ENCODE assay signal across 23 cellular contexts in genomic region chr6:52077180-52077884, GRCh38. TPM values are rescaled to one million over a fixed set of nuclear protein-coding genes. Genes with fewer than 3 reads are reported as not detected.
DNase-seq lines count a peak whose midpoint lies in the region; ATAC-seq and TF ChIP-seq lines count a peak whose summit lies in the region.
"Had no signal": no experiment of that assay in that cellular context is flagged by ENCODE, and none has a peak within 500 bp of the region (broad histone marks: within the 10 kb centered on the region; RNA-seq: fewer than 3 reads in every experiment).

No MANE protein-coding gene starts in this region.

- TF ChIP-seq CTCF in Calu3 (IDR thresholded peaks at IDR 0.05; ENCODE audit: unreplicated experiment), result no peak
- no peak for TF ChIP-seq CTCF in epithelial cell of proximal tubule (conservative IDR thresholded peaks at IDR 0.05; ENCODE audit: low read depth, low read length)

- peak overlapping the region; percentile 94 for H3K27ac ChIP-seq in HUES64 (ENCODE audit: low read depth, low read length)
- H3K27ac ChIP-seq: foreskin keratinocyte, ovary, testis had no signal

- DNase-seq in Calu3 (peak; percentile 72), epithelial cell of proximal tubule (ENCODE audit: low read depth) (peak; percentile 97), left lobe of liver (ENCODE audit: low spot score) (no peak), NCI-H1092 treated with DMSO at 0.1 percent for 48 hours (lab: John Stamatoyannopoulos, UW) (no peak)
- DNase-seq: activated naive CD4-positive, alpha-beta T cell treated with anti-CD3 and anti-CD28 coated beads, Interleukin-2, amount 10 ng/mL, durations not matched to agents 7 days and 5 days; activated T-cell treated with anti-CD3 and anti-CD28 coated beads, Interleukin-2, amount 50 U/mL, for 72 hours; aorta; C1 segment of cervical spinal cord; cerebellar nuclear complex; erythroblast; foreskin keratinocyte; naive B cell; NCI-H1930; NCI-H226; ovary; testis had no signal

- BruUV-seq in Calu3 (replicated peaks; lab: Mats Ljungman, UMichigan), result no TSS peak

- H3K4me1 ChIP-seq in HUES64 (ENCODE audit: insufficient read depth, low read length), result peaks cover 47% of the 10 kb centered on the region
- H3K4me1 ChIP-seq: foreskin keratinocyte, testis had no signal

- H3K4me3 Mint-ChIP-seq in Calu3 (ENCODE audit: low read depth, unreplicated experiment), result peak overlapping the region; percentile 24
- H3K4me3 Mint-ChIP-seq: activated naive CD4-positive, alpha-beta T cell treated with anti-CD3 and anti-CD28 coated beads, Interleukin-2, amount 10 ng/mL, durations not matched to agents 7 days and 5 days; activated T-cell treated with anti-CD3 and anti-CD28 coated beads, Interleukin-2, amount 50 U/mL, for 72 hours; naive B cell had no signal

- ATAC-seq in left lobe of liver (peak; percentile 74), GM18873 (IDR thresholded peaks at IDR 0.05; ENCODE audit: low FRiP score, unreplicated experiment) (no peak), GM18867 (IDR thresholded peaks at IDR 0.05; ENCODE audit: unreplicated experiment) (no peak), HG03571 (IDR thresholded peaks at IDR 0.05; ENCODE audit: unreplicated experiment) (no peak)
- ATAC-seq: activated T-cell treated with anti-CD3 and anti-CD28 coated beads, Interleukin-2, amount 50 U/mL, for 72 hours; foreskin keratinocyte had no signal

- intact Hi-C loops in Calu3 (cut with micrococcal nuclease; ENCODE audit: unreplicated experiment), result loop anchor here (1.0 kb wide), 1 partner anchor 10 kb away; the partner anchor contains the start of gene PKHD1

- no peaks in the 10 kb centered on the region for H3K27me3 ChIP-seq in HUES64 (ENCODE audit: insufficient read depth, low read length)
- H3K27me3 ChIP-seq: ovary, testis had no signal

- no peaks in the 10 kb centered on the region for H3K9me3 ChIP-seq in HUES64 (ENCODE audit: insufficient read depth, low read depth, low read length)
- H3K9me3 ChIP-seq: ovary, testis had no signal

- H3K9me3 Mint-ChIP-seq in Calu3 (ENCODE audit: low read depth, unreplicated experiment), result no peaks in the 10 kb centered on the region
- H3K9me3 Mint-ChIP-seq: activated naive CD4-positive, alpha-beta T cell treated with anti-CD3 and anti-CD28 coated beads, Interleukin-2, amount 10 ng/mL, durations not matched to agents 7 days and 5 days; activated T-cell treated with anti-CD3 and anti-CD28 coated beads, Interleukin-2, amount 50 U/mL, for 72 hours; naive B cell had no signal

- H3K36me3 Mint-ChIP-seq in Calu3 (ENCODE audit: insufficient read depth, unreplicated experiment), result peaks cover 70% of the 10 kb centered on the region
- H3K36me3 Mint-ChIP-seq: activated naive CD4-positive, alpha-beta T cell treated with anti-CD3 and anti-CD28 coated beads, Interleukin-2, amount 10 ng/mL, durations not matched to agents 7 days and 5 days; naive B cell had no signal

- CTCF ChIA-PET in Calu3 (lab: Charles Lee), result interaction anchor here (0.7 to 2.3 kb wide), 8 partner anchors 8 to 157 kb away, joined by 3 to 17 read pairs (median 5); partner anchors contain the start of gene PKHD1

- H3K36me3 ChIP-seq in HUES64 (ENCODE audit: insufficient read depth, low read length), result no peaks in the 10 kb centered on the region
- H3K36me3 ChIP-seq: ovary had no signal

- no peaks in the 10 kb centered on the region for H3K27me3 Mint-ChIP-seq in Calu3 (ENCODE audit: unreplicated experiment)

- H3K27ac Mint-ChIP-seq in Calu3 (ENCODE audit: unreplicated experiment), result peak overlapping the region; percentile 82
- H3K27ac Mint-ChIP-seq: activated naive CD4-positive, alpha-beta T cell treated with anti-CD3 and anti-CD28 coated beads, Interleukin-2, amount 10 ng/mL, durations not matched to agents 7 days and 5 days; activated T-cell treated with anti-CD3 and anti-CD28 coated beads, Interleukin-2, amount 50 U/mL, for 72 hours; naive B cell had no signal

- WGBS in HUES64, result 28% methylated on average over 3 of the region's 3 CpGs

- peak overlapping the region; percentile 61 for H3K9ac ChIP-seq in HUES64 (ENCODE audit: low read depth, low read length)

- peak overlapping the region; percentile 34 for H3K4me3 ChIP-seq in HUES64 (ENCODE audit: low read length)
- no peak overlapping the region for H3K4me3 ChIP-seq in epithelial cell of proximal tubule (ENCODE audit: low read depth, low read length)
- H3K4me3 ChIP-seq: lung, ovary, testis had no signal

- H3K4me1 Mint-ChIP-seq in Calu3 (ENCODE audit: low read depth, unreplicated experiment), result peaks cover 81% of the 10 kb centered on the region
- H3K4me1 Mint-ChIP-seq: activated naive CD4-positive, alpha-beta T cell treated with anti-CD3 and anti-CD28 coated beads, Interleukin-2, amount 10 ng/mL, durations not matched to agents 7 days and 5 days; naive B cell had no signal

RNA-seq across cellular contexts. Expression of gene PKHD1, which starts 10.1 kb away (rescaled TPM):
- 23.7 and 25.2 TPM in 2 replicates for total RNA-seq in Calu3 (2022)
- 0.05 TPM for polyA plus RNA-seq in HUES64 (2013, experiment 1 of 2)
- 0.06 TPM for polyA plus RNA-seq in HUES64 (2013, experiment 2 of 2)
- 1.7 and 1.9 TPM in 2 replicates for total RNA-seq in epithelial cell of proximal tubule
- total RNA-seq in left lobe of liver, result 3.0 TPM
- total RNA-seq: activated CD8-positive, alpha-beta memory T cell treated with anti-CD3 and anti-CD28 coated beads for 36 hours; foreskin keratinocyte; RPMI7951 had no signal
- polyA plus RNA-seq: aorta, foreskin keratinocyte had no signal

Comparison
In these comparisons a context has a peak if more than half of its experiments do, and no peak if none do; other contexts are left out.
1. DNase-seq: peak in Calu3 (single experiment) and epithelial cell of proximal tubule (single experiment); none in left lobe of liver (single experiment) and NCI-H1092 treated with DMSO at 0.1 percent for 48 hours (single experiment).